ENCODE assay signal across 8 cellular contexts in genomic region chr13:30616927-30617314, GRCh38. TPM values are rescaled to one million over a fixed set of nuclear protein-coding genes. Genes with fewer than 3 reads are reported as not detected.
DNase-seq lines count a peak whose midpoint lies in the region; ATAC-seq, FAIRE-seq and TF ChIP-seq lines count a peak whose summit lies in the region.

No MANE protein-coding gene starts in this region.

- H3K9me3 ChIP-seq in SJSA1 (replicated peaks) (no peaks in the 10 kb centered on the region), keratinocyte (ENCODE audit: control insufficient read depth, low read depth, low read length) (no peaks in the 10 kb centered on the region)

- H3K4me3 ChIP-seq in SJSA1 (peak overlapping the region; percentile 61), keratinocyte (ENCODE audit: control insufficient read depth in 2 of 3, extremely low read depth in 1 of 3, insufficient read depth in 2 of 3, low read depth in 1 of 3, low read length in 3 of 3) (peak overlapping the region; percentile 75 to 91 (median 75))

- H3K36me3 ChIP-seq in SJSA1 (peaks cover under 1% of the 10 kb centered on the region; the same call in 1 of the 2 replicates), keratinocyte (ENCODE audit: control insufficient read depth in 2 of 2, extremely low read depth in 1 of 2, insufficient read depth in 2 of 2, low read length in 2 of 2) (no peaks in the 10 kb centered on the region)

- H4K20me1 ChIP-seq in keratinocyte (ENCODE audit: control insufficient read depth, extremely low read depth, insufficient read depth, low read length), result peaks cover 2% of the 10 kb centered on the region

- TF ChIP-seq CTCF in chondrocyte (IDR thresholded peaks at IDR 0.05) (peak; percentile 41), keratinocyte (optimal IDR thresholded peaks at IDR 0.05 in 1 of 3, IDR thresholded peaks at IDR 0.05 in 1 of 3, conservative IDR thresholded peaks at IDR 0.05 in 1 of 3; ENCODE audit: extremely low read depth in 1 of 3, insufficient read depth in 2 of 3, low read length in 3 of 3) (no peak)

- H3K4me1 Mint-ChIP-seq in chondrocyte (ENCODE audit: low read depth), result peaks cover 19% of the 10 kb centered on the region

- no peaks in the 10 kb centered on the region for H3K27me3 ChIP-seq in SJSA1 (replicated peaks)
- no peaks in the 10 kb centered on the region for H3K27me3 ChIP-seq in keratinocyte (ENCODE audit: control insufficient read depth, extremely low read depth, insufficient read depth, low read length)

- FAIRE-seq in keratinocyte (lab: Jason Lieb, UNC), result peak; percentile 61

- DNase-seq in 8988T (peak; percentile 14), GM03348 (ENCODE audit: low spot score) (peak; percentile 70), MV-4-11 (lab: John Stamatoyannopoulos, UW) (peak; percentile 88), SJSA1 (ENCODE audit: low read depth in 1 of 2, low spot score in 2 of 2) (peak in 1 of 2 experiments; percentile 59), chondrocyte (ENCODE audit: low spot score) (no peak), keratinocyte (ENCODE audit: low read depth, low spot score) (peak; percentile 49)
- peak; percentile 16 to 20 for DNase-seq in stimulated activated CD8-positive, alpha-beta memory T cell treated with anti-CD3 and anti-CD28 coated beads, Interleukin-4, amount 100 ng/mL, for 1 hour (ENCODE audit: low read depth in 2 of 2, low spot score in 1 of 2)

- H3K27ac ChIP-seq in SJSA1 (peak overlapping the region; percentile 90), keratinocyte (ENCODE audit: control insufficient read depth, insufficient read depth, low read length) (peak overlapping the region; percentile 90)

- H3K9me1 ChIP-seq in keratinocyte (ENCODE audit: control insufficient read depth, extremely low read depth, insufficient read depth, low read length), result no peaks in the 10 kb centered on the region

- H3K79me2 ChIP-seq in keratinocyte (ENCODE audit: control insufficient read depth, insufficient read depth, low read length), result peaks cover 61% of the 10 kb centered on the region

- peak overlapping the region; percentile 73 for H2AFZ ChIP-seq in keratinocyte (ENCODE audit: control insufficient read depth, low read length)

- no peaks in the 10 kb centered on the region for H3K27me3 Mint-ChIP-seq in chondrocyte (ENCODE audit: low read depth)

- H3K4me2 ChIP-seq in keratinocyte (ENCODE audit: control insufficient read depth, extremely low read depth, insufficient read depth, low read depth, low read length), result peak overlapping the region; percentile 96

- H3K9me3 Mint-ChIP-seq in chondrocyte (ENCODE audit: low read depth), result no peaks in the 10 kb centered on the region

- no peak overlapping the region for H3K27ac Mint-ChIP-seq in chondrocyte (ENCODE audit: unreplicated experiment)

- ATAC-seq in HG02588 (IDR thresholded peaks at IDR 0.05; ENCODE audit: unreplicated experiment), result peak; percentile 18

- 0 out of 2 replicates have a peak, but pooled peaks cover 3% of the 10 kb centered on the region for H3K4me1 ChIP-seq in SJSA1 (replicated peaks)
- H3K4me1 ChIP-seq in keratinocyte (ENCODE audit: control insufficient read depth, extremely low read depth, insufficient read depth, low read length), result peaks cover 17% of the 10 kb centered on the region

- peak overlapping the region; percentile 98 for H3K9ac ChIP-seq in keratinocyte (ENCODE audit: control insufficient read depth, extremely low read depth, insufficient read depth, low read length)

- dilution Hi-C loops in keratinocyte (cut with MboI; ENCODE audit: extremely low pct_ligation_motif_present, low sequenced_read_pairs), result no loop called here

- no peak overlapping the region for H3K4me3 Mint-ChIP-seq in chondrocyte (ENCODE audit: unreplicated experiment)

- no peaks in the 10 kb centered on the region for H3K36me3 Mint-ChIP-seq in chondrocyte (ENCODE audit: low read depth)

RNA-seq across cellular contexts. Expression of gene USPL1, which starts 0.8 kb away (rescaled TPM):
- total RNA-seq in SJSA1 (2014; rRNA removed; shearing (Covaris generic)), result 8.0 and 16.3 TPM in 2 replicates
- 10.6 to 15.3 TPM (median 11.0 TPM) in 3 replicates for total RNA-seq in chondrocyte
- polyA plus RNA-seq in keratinocyte, result 7.5 to 12.3 TPM (median 10.3 TPM) in 3 replicates
- 1.9 TPM for polyA plus RNA-seq in keratinocyte (2011; ENCODE audit: low read depth)
- 4.1 and 8.3 TPM in 2 replicates for polyA plus RNA-seq in keratinocyte (2011; cell fraction: cytosol; rRNA removed)
- polyA plus RNA-seq in keratinocyte (2011; cell fraction: nucleus; rRNA removed), result 23.1 and 26.9 TPM in 2 replicates
- 5.5 TPM in 2 replicates for polyA plus RNA-seq in keratinocyte (2012; ENCODE audit: low replicate concordance)
- polyA minus RNA-seq in keratinocyte, result 1.7 to 9.0 TPM (median 8.5 TPM) in 3 replicates
- 5.0 TPM for polyA minus RNA-seq in keratinocyte (2011; cell fraction: cytosol; rRNA and poly(A)+ RNA removed)
- polyA minus RNA-seq in keratinocyte (2011; cell fraction: nucleus; rRNA and poly(A)+ RNA removed), result 8.8 and 15.1 TPM in 2 replicates
